14 cellular contexts compared by ENCODE assay signal in the genomic region with DNA sequence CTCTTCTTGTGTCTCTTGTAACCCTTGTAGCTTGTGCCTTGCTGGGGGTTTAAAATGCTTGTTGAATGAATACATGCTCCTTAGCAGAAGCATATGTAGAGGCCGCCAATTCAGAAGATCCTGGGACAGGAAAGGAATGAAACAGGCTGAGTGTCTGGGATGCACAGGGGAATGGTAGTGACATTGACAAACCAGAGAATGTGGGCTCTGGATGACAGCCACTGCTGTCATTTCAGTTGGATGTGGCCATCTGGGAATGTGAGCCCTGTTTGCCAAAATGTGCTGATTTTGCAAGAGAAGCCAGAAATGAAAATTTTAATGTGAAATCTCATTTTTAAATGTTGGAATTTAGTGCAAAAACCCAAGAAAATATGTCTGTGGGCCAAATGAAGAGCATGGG.
DNase-seq lines count a peak whose midpoint lies in the region; TF ChIP-seq lines count a peak whose summit lies in the region.
"Had no signal": no experiment of that assay in that cellular context is flagged by ENCODE, and none has a peak within 500 bp of the region (broad histone marks: within the 10 kb centered on the region; RNA-seq: fewer than 3 reads in every experiment).

No MANE protein-coding gene starts in this region.

- H3K79me2 ChIP-seq in trophoblast cell (ENCODE audit: control insufficient read depth, insufficient read depth, low read length, poor library complexity) (no peaks in the 10 kb centered on the region), mesendoderm (ENCODE audit: control insufficient read depth, insufficient read depth, low read length) (no peaks in the 10 kb centered on the region)

- H3K14ac ChIP-seq in trophoblast cell (ENCODE audit: low read length): peak overlapping the region; percentile 30

- peaks cover 52% of the 10 kb centered on the region for H3K4me1 Mint-ChIP-seq in glutamatergic neuron (ENCODE audit: low read depth, unreplicated experiment)
- H3K4me1 Mint-ChIP-seq: CD8-positive, alpha-beta memory T cell; IgD-negative memory B cell had no signal

- H3K9ac ChIP-seq in BLaER1 (no peak overlapping the region), trophoblast cell (ENCODE audit: low read length) (no peak overlapping the region), mesendoderm (ENCODE audit: low read length) (no peak overlapping the region)

- WGBS in trophoblast cell (ENCODE audit: extremely low coverage, insufficient coverage, insufficient read length): no CpG with 5 or more reads among the region's 1 CpG
- no CpG with 5 or more reads among the region's 1 CpG for WGBS in mesendoderm (ENCODE audit: extremely low coverage, insufficient coverage, low lambda C conversion rate)

- peaks cover 19% of the 10 kb centered on the region for H3K9me3 Mint-ChIP-seq in glutamatergic neuron (ENCODE audit: unreplicated experiment)

- no peak overlapping the region for H4K8ac ChIP-seq in trophoblast cell (ENCODE audit: low read depth, low read length)
- no peak overlapping the region for H4K8ac ChIP-seq in mesendoderm (ENCODE audit: low read depth, low read length)

- H3K36me3 ChIP-seq in BLaER1 (no peaks in the 10 kb centered on the region), trophoblast cell (ENCODE audit: control insufficient read depth in 1 of 2, insufficient read depth in 2 of 2, low read length in 2 of 2) (no peaks in the 10 kb centered on the region), mesendoderm (ENCODE audit: control insufficient read depth, insufficient read depth, low read length) (no peaks in the 10 kb centered on the region)

- H4K20me1 ChIP-seq in BLaER1: no peaks in the 10 kb centered on the region

- H2AFZ ChIP-seq in trophoblast cell (ENCODE audit: insufficient read depth, low read length, poor library complexity): no peak overlapping the region

- H2BK12ac ChIP-seq in trophoblast cell (ENCODE audit: low read length): peak overlapping the region; percentile 6

- H3K4me1 ChIP-seq in BLaER1 (peaks cover 38% of the 10 kb centered on the region), trophoblast cell (ENCODE audit: control insufficient read depth in 1 of 2, insufficient read depth in 2 of 2, low read length in 2 of 2) (peaks cover 14 to 25% of the 10 kb centered on the region in 2 experiments), mesendoderm (ENCODE audit: control insufficient read depth, low read depth, low read length) (no peaks in the 10 kb centered on the region)

- H2AK5ac ChIP-seq in trophoblast cell (ENCODE audit: low read length) (peak overlapping the region; percentile 1), mesendoderm (ENCODE audit: low read length) (no peak overlapping the region)

- peaks cover 3% of the 10 kb centered on the region for H3K27me3 Mint-ChIP-seq in glutamatergic neuron (ENCODE audit: unreplicated experiment)
- H3K27me3 Mint-ChIP-seq: IgD-negative memory B cell had no signal

- H3K4ac ChIP-seq in trophoblast cell (ENCODE audit: low read depth, low read length) (peak overlapping the region; percentile 28), mesendoderm (ENCODE audit: low read depth, low read length) (no peak overlapping the region)

- DNase-seq in NCI-H1694 treated with DMSO at 0.1 percent for 48 hours (lab: John Stamatoyannopoulos, UW) (peak; percentile 56), glutamatergic neuron (no peak), trophoblast cell (no peak), activated T-cell treated with anti-CD3 and anti-CD28 coated beads for 4 hours (no peak), mesendoderm (no peak)
- DNase-seq in activated T-cell treated with anti-CD3 and anti-CD28 coated beads, Interleukin-2, amount 50 U/mL, for 1 hour: no peak
- DNase-seq: Caco-2; CD8-positive, alpha-beta memory T cell; DND-41; GF-D8; GOT3; H9 had no signal

- H3K36me3 Mint-ChIP-seq in glutamatergic neuron (ENCODE audit: unreplicated experiment): peaks cover 5% of the 10 kb centered on the region
- H3K36me3 Mint-ChIP-seq: CD8-positive, alpha-beta memory T cell; IgD-negative memory B cell had no signal

- H2BK120ac ChIP-seq in trophoblast cell (ENCODE audit: insufficient read depth, low read length, poor library complexity) (peak overlapping the region; percentile 26), mesendoderm (ENCODE audit: low read depth, low read length) (no peak overlapping the region)

- H3K4me3 Mint-ChIP-seq in glutamatergic neuron (ENCODE audit: unreplicated experiment): peak overlapping the region; percentile 77
- H3K4me3 Mint-ChIP-seq: CD8-positive, alpha-beta memory T cell; H9; IgD-negative memory B cell had no signal

- no peak for TF ChIP-seq CTCF in glutamatergic neuron (IDR thresholded peaks at IDR 0.05; ENCODE audit: partially characterized antibody, unreplicated experiment)

- H3K56ac ChIP-seq in mesendoderm (ENCODE audit: low read length): no peak overlapping the region

- H2BK5ac ChIP-seq in trophoblast cell (ENCODE audit: low read depth, low read length, poor library complexity) (peak overlapping the region; percentile 38), mesendoderm (ENCODE audit: low read length) (no peak overlapping the region)

- H3K9me3 ChIP-seq in BLaER1 (peaks cover 14% of the 10 kb centered on the region), trophoblast cell (ENCODE audit: insufficient read depth, low read depth, low read length) (peaks cover 5% of the 10 kb centered on the region)
- H3K9me3 ChIP-seq: Caco-2 had no signal

- H4K91ac ChIP-seq in trophoblast cell (ENCODE audit: low read depth, low read length): no peak overlapping the region

- H3K27me3 ChIP-seq in BLaER1 (no peaks in the 10 kb centered on the region), trophoblast cell (ENCODE audit: insufficient read depth, low read length) (no peaks in the 10 kb centered on the region), mesendoderm (ENCODE audit: insufficient read depth, low read length, poor library complexity) (no peaks in the 10 kb centered on the region)

- H3K18ac ChIP-seq in trophoblast cell (ENCODE audit: low read length): no peak overlapping the region
- H3K18ac ChIP-seq in mesendoderm (ENCODE audit: low read length): no peak overlapping the region

- H4K12ac ChIP-seq in trophoblast cell (ENCODE audit: low read depth, low read length): no peak overlapping the region

- no peak overlapping the region; the same call in 1 of the 2 replicates for H3K4me2 ChIP-seq in BLaER1
- no peak overlapping the region for H3K4me2 ChIP-seq in trophoblast cell (ENCODE audit: low read length)
- H3K4me2 ChIP-seq in mesendoderm (ENCODE audit: low read length): no peak overlapping the region

- no peak overlapping the region for H3K23ac ChIP-seq in trophoblast cell (ENCODE audit: low read length)
- no peak overlapping the region for H3K23ac ChIP-seq in mesendoderm (ENCODE audit: low read length)

- H3K27ac Mint-ChIP-seq in glutamatergic neuron (ENCODE audit: unreplicated experiment): peak overlapping the region; percentile 74
- H3K27ac Mint-ChIP-seq: H9 had no signal

- H3K4me3 ChIP-seq in BLaER1: no peak overlapping the region
- no peak overlapping the region for H3K4me3 ChIP-seq in trophoblast cell (ENCODE audit: low read depth, low read length)
- no peak overlapping the region for H3K4me3 ChIP-seq in mesendoderm (ENCODE audit: low read length)

- H3K27ac ChIP-seq in BLaER1 (peak overlapping the region; percentile 58; the same call in 1 of the 2 replicates), trophoblast cell (ENCODE audit: low read depth, low read length) (peak overlapping the region; percentile 71), mesendoderm (ENCODE audit: low read depth, low read length) (no peak overlapping the region)

- H3K79me1 ChIP-seq in trophoblast cell (ENCODE audit: low read length): peaks cover 3% of the 10 kb centered on the region
- no peaks in the 10 kb centered on the region for H3K79me1 ChIP-seq in mesendoderm (ENCODE audit: low read length)

- H2BK15ac ChIP-seq in mesendoderm (replicated peaks; ENCODE audit: low read depth): no peak overlapping the region

- H4K5ac ChIP-seq in mesendoderm (ENCODE audit: low read length): no peak overlapping the region
